Comparison of ENCODE assay signal across 8 cellular contexts in the genomic region with DNA sequence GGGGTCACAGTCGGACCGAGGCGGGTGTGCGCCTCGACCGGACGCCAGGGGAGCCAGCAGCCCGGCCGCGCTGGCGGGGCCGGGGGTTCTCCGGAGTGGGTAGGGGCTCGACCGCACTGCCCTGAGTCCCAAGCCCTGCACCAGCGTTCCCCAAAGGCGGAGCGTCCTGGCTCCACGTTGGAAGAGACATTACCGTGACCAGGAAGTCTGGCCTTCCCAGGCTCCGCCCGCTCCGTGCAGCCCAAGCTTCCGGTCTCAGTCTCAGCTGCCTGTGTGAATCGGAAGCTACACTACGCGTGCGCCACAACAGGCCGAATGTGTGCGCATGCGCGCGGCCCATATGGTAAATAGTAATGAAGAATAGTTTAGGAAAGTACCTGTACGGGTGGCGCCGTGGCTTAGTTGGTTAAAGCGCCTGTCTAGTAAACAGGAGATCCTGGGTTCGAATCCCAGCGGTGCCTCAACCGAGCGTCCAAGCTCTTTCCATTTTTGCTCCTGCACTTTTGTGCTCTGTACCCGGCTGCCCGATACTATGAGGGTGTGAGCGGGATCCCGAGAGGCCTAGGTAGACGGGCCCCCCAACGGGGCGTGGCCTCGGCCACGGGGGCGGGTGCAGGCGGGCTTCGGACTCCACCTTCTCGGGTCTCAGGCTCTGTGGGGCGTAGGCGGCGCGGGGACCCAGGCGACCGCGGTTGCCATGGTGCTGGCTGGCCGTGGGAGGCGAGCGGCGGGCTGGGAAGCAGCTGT. TPM values are rescaled to one million over a fixed set of nuclear protein-coding genes. Genes with fewer than 3 reads are reported as not detected.
DNase-seq lines count a peak whose midpoint lies in the region; ATAC-seq and TF ChIP-seq lines count a peak whose summit lies in the region.

No MANE protein-coding gene starts in this region.

- ATAC-seq in HG02588 (IDR thresholded peaks at IDR 0.05; ENCODE audit: unreplicated experiment) (peak; percentile 76), SK-N-SH treated with all-trans-retinoic acid at 6 μM for 48 hours (peak; percentile 91), Right ventricle myocardium inferior (peak; percentile 95)

- H3K27ac Mint-ChIP-seq in activated naive CD8-positive, alpha-beta T cell treated with anti-CD3 and anti-CD28 coated beads for 36 hours = peak overlapping the region; percentile 94

- peaks cover 7% of the 10 kb centered on the region for H3K4me1 ChIP-seq in ovary (ENCODE audit: insufficient read depth)
- peaks cover 0 to 20% (median 19%) of the 10 kb centered on the region in 4 donors for H3K4me1 ChIP-seq in tibial artery

- intact Hi-C loops in Right ventricle myocardium inferior (cut with DNase I) = loop anchor here (5.0 kb wide), 2 partner anchors 195 to 205 kb away; a partner anchor contains a TSS
- intact Hi-C loops in ovary (cut with DNase I) = no loop called here
- intact Hi-C loops in tibial artery (cut with DNase I; ENCODE audit: low total_unique reads) = no loop called here

- H3K36me3 Mint-ChIP-seq in activated naive CD8-positive, alpha-beta T cell treated with anti-CD3 and anti-CD28 coated beads for 36 hours = peaks cover 5% of the 10 kb centered on the region

- peak overlapping the region; percentile 67 for H3K4me3 ChIP-seq in ovary
- peak overlapping the region; percentile 88 to 98 for H3K4me3 ChIP-seq in tibial artery

- DNase-seq in GM10266 (ENCODE audit: extremely low spot score) (peak; percentile 97), NCI-H1092 (lab: John Stamatoyannopoulos, UW) (peak; percentile 95), Right ventricle myocardium inferior (ENCODE audit: missing footprints) (peak; percentile 99), ovary (peak; percentile 94 to 99 (median 98)), tibial artery (peak; percentile 97 to 98)
- peak; percentile 99 for DNase-seq in activated naive CD8-positive, alpha-beta T cell treated with anti-CD3 and anti-CD28 coated beads for 36 hours

- H3K4me1 Mint-ChIP-seq in activated naive CD8-positive, alpha-beta T cell treated with anti-CD3 and anti-CD28 coated beads for 36 hours = peaks cover 35% of the 10 kb centered on the region

- H3K36me3 ChIP-seq in ovary = no peaks in the 10 kb centered on the region
- H3K36me3 ChIP-seq in tibial artery = no peaks in the 10 kb centered on the region

- TF ChIP-seq POLR2A in ovary (IDR thresholded peaks at IDR 0.05) = peak; percentile 61

- TF ChIP-seq CTCF in GM10266 (IDR thresholded peaks at IDR 0.05; ENCODE audit: control insufficient read depth, insufficient read depth, low read depth, missing control alignments) (no peak), ovary (IDR thresholded peaks at IDR 0.05) (peak in 1 of 3 donors; percentile 41), tibial artery (IDR thresholded peaks at IDR 0.05) (peak; percentile 21 to 26)

- H3K27ac ChIP-seq in ovary (peak overlapping the region; percentile 49 to 90), tibial artery (peak overlapping the region; percentile 98)

- peaks cover 8% of the 10 kb centered on the region for H3K27me3 Mint-ChIP-seq in activated naive CD8-positive, alpha-beta T cell treated with anti-CD3 and anti-CD28 coated beads for 36 hours

- H3K27me3 ChIP-seq in ovary = no peaks in the 10 kb centered on the region
- no peaks in the 10 kb centered on the region for H3K27me3 ChIP-seq in tibial artery

- 0 to 1% (median 1%) methylated on average over 57 to 65 of the region's 65 CpGs for WGBS in ovary, 3 donors

- peak overlapping the region; percentile 97 for H3K4me3 Mint-ChIP-seq in activated naive CD8-positive, alpha-beta T cell treated with anti-CD3 and anti-CD28 coated beads for 36 hours

- no peak for TF ChIP-seq EP300 in ovary (IDR thresholded peaks at IDR 0.05)

- peaks cover 2% of the 10 kb centered on the region for H3K9me3 Mint-ChIP-seq in activated naive CD8-positive, alpha-beta T cell treated with anti-CD3 and anti-CD28 coated beads for 36 hours

- H3K9me3 ChIP-seq in ovary = no peaks in the 10 kb centered on the region
- H3K9me3 ChIP-seq in tibial artery = no peaks in the 10 kb centered on the region

TF ChIP-seq in SK-N-SH treated with all-trans-retinoic acid at 6 μM for 48 hours, 23 proteins besides CTCF, POLR2A, EP300 and RAD21:
- TF ChIP-seq, protein P1, sequence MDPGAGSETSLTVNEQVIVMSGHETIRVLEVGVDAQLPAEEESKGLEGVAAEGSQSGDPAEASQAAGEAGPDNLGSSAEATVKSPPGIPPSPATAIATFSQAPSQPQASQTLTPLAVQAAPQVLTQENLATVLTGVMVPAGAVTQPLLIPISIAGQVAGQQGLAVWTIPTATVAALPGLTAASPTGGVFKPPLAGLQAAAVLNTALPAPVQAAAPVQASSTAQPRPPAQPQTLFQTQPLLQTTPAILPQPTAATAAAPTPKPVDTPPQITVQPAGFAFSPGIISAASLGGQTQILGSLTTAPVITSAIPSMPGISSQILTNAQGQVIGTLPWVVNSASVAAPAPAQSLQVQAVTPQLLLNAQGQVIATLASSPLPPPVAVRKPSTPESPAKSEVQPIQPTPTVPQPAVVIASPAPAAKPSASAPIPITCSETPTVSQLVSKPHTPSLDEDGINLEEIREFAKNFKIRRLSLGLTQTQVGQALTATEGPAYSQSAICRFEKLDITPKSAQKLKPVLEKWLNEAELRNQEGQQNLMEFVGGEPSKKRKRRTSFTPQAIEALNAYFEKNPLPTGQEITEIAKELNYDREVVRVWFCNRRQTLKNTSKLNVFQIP (CRISPR knock-in tag; IDR thresholded peaks at IDR 0.05; ENCODE audit: borderline replicate concordance, low read depth) = 0 out of 2 replicates have a peak, but pooled peaks have one; percentile 18
- TF ChIP-seq TCF4 (CRISPR knock-in tag; IDR thresholded peaks at IDR 0.05; ENCODE audit: borderline replicate concordance) = peak; percentile 32; the same call in 1 of the 2 replicates
- no peak for TF ChIP-seq RARB (CRISPR knock-in tag; IDR thresholded peaks at IDR 0.05)
- no peak for TF ChIP-seq PPARA (CRISPR knock-in tag; IDR thresholded peaks at IDR 0.05; ENCODE audit: borderline replicate concordance)
TF ChIP-seq in SK-N-SH treated with all-trans-retinoic acid at 6 μM for 48 hours: peak in this region for 2.

RNA-seq across cellular contexts. Expression of a gene that starts 17.3 kb away (rescaled TPM):
- total RNA-seq in activated naive CD8-positive, alpha-beta T cell treated with anti-CD3 and anti-CD28 coated beads for 36 hours = under 1 TPM; 0.44 to 0.91 TPM
- total RNA-seq in Right ventricle myocardium inferior (17.8 TPM), ovary (100 to 1,000 TPM in 4 of 7 donors, 10 to 100 TPM in 3; 43.7 to 138 (median 107) TPM)
- 10 to 100 TPM in 1 of 2 donors, 1 to 10 TPM in 1; 1.2 to 76.1 TPM for polyA plus RNA-seq in ovary

RNA-seq across cellular contexts. Expression of a gene that starts 44.9 kb away (rescaled TPM):
- total RNA-seq in activated naive CD8-positive, alpha-beta T cell treated with anti-CD3 and anti-CD28 coated beads for 36 hours = under 1 TPM in 1 of 2 experiments, not detected in 1; 0.16 TPM
- total RNA-seq in Right ventricle myocardium inferior (not detected), ovary (under 1 TPM in 1 of 7 donors, not detected in 6; 0.79 TPM)
- polyA plus RNA-seq in ovary = not detected

RNA-seq across cellular contexts. Expression of a gene that starts 48.8 kb away (rescaled TPM):
- not detected for total RNA-seq in activated naive CD8-positive, alpha-beta T cell treated with anti-CD3 and anti-CD28 coated beads for 36 hours
- total RNA-seq in Right ventricle myocardium inferior = 0.32 TPM
- not detected for total RNA-seq in ovary
- not detected for polyA plus RNA-seq in ovary

Comparison
In these comparisons a context has a peak if more than half of its experiments do, and no peak if none do; other contexts are left out.
1. Peak in every context shown above with its lines: DNase-seq, ATAC-seq, H3K4me3 ChIP-seq and H3K27ac ChIP-seq.